ENCODE assay signal across 9 cellular contexts in genomic region chr11:45182902-45183301, GRCh38. TPM values are rescaled to one million over a fixed set of nuclear protein-coding genes. Genes with fewer than 3 reads are reported as not detected.
DNase-seq lines count a peak whose midpoint lies in the region; ATAC-seq and TF ChIP-seq lines count a peak whose summit lies in the region.
"Had no signal": no experiment of that assay in that cellular context is flagged by ENCODE, and none has a peak within 500 bp of the region (broad histone marks: within the 10 kb centered on the region; RNA-seq: fewer than 3 reads in every experiment).

No MANE protein-coding gene starts in this region.

- peaks cover 10% of the 10 kb centered on the region for H3K4me1 Mint-ChIP-seq in WTC11

- CTCF ChIA-PET in WTC11 (lab: Charles Lee): interaction anchor here (0.6 to 5.2 kb wide), 23 partner anchors 10 to 256 kb away, joined by 3 to 39 read pairs (median 4); no protein-coding TSS in a partner anchor

- POLR2A ChIA-PET in WTC11 (lab: Charles Lee): no interaction called here

- no peak overlapping the region; the same call in 1 of the 2 replicates for H3K27ac Mint-ChIP-seq in WTC11
- H3K27ac Mint-ChIP-seq: activated naive CD4-positive, alpha-beta T cell treated with anti-CD3 and anti-CD28 coated beads for 36 hours had no signal

- DNase-seq in AG08396 (ENCODE audit: low spot score): peak; percentile 66
- DNase-seq in WTC11 (ENCODE audit: low spot score): peak; percentile 47
- DNase-seq in left lobe of liver (ENCODE audit: low spot score): no peak
- no peak for DNase-seq in activated CD8-positive, alpha-beta memory T cell treated with anti-CD3 and anti-CD28 coated beads, Interleukin-2, amount 50 U/mL, for 4 hours
- DNase-seq in DMS153 (lab: John Stamatoyannopoulos, UW): no peak
- DNase-seq: activated naive CD4-positive, alpha-beta T cell treated with anti-CD3 and anti-CD28 coated beads for 36 hours had no signal

- H3K27me3 Mint-ChIP-seq in WTC11 (ENCODE audit: low read depth): peaks cover 9% of the 10 kb centered on the region; the same call in 1 of the 2 replicates

- no peaks in the 10 kb centered on the region for H3K9me3 Mint-ChIP-seq in WTC11
- H3K9me3 Mint-ChIP-seq: activated naive CD4-positive, alpha-beta T cell treated with anti-CD3 and anti-CD28 coated beads for 36 hours had no signal

- H3K4me3 ChIP-seq in GM12875 (ENCODE audit: low read depth, low read length): no peak overlapping the region

- peak; percentile 49; the same call in 1 of the 2 replicates for TF ChIP-seq CTCF in GM12875 (IDR thresholded peaks at IDR 0.05; ENCODE audit: borderline replicate concordance, insufficient read depth, low read depth, low read length)
- TF ChIP-seq CTCF in WTC11 (IDR thresholded peaks at IDR 0.05): peak; percentile 63

- H3K36me3 Mint-ChIP-seq in WTC11: no peaks in the 10 kb centered on the region

- no peak overlapping the region for H3K4me3 Mint-ChIP-seq in WTC11
- H3K4me3 Mint-ChIP-seq: activated naive CD4-positive, alpha-beta T cell treated with anti-CD3 and anti-CD28 coated beads for 36 hours had no signal

- ATAC-seq in WTC11: no peak
- ATAC-seq in left lobe of liver: peak; percentile 35
- ATAC-seq in GM18517 (IDR thresholded peaks at IDR 0.05; ENCODE audit: unreplicated experiment): no peak
- no peak for ATAC-seq in GM21526 (IDR thresholded peaks at IDR 0.05; ENCODE audit: low FRiP score, unreplicated experiment)

TF ChIP-seq in WTC11, 78 proteins besides CTCF, POLR2A, EP300 and RAD21:
- TF ChIP-seq MYBL2 (CRISPR knock-in tag; IDR thresholded peaks at IDR 0.05) (no peak), ZNF396 (CRISPR knock-in tag; IDR thresholded peaks at IDR 0.05; ENCODE audit: borderline replicate concordance) (no peak), PRDM15 (CRISPR knock-in tag; IDR thresholded peaks at IDR 0.05) (no peak), HMGA2 (CRISPR knock-in tag; IDR thresholded peaks at IDR 0.05) (no peak), ZNF671 (CRISPR knock-in tag; IDR thresholded peaks at IDR 0.05) (no peak), ZNF281 (CRISPR knock-in tag; IDR thresholded peaks at IDR 0.05) (no peak), USF1 (CRISPR knock-in tag; IDR thresholded peaks at IDR 0.05) (no peak), MAX (CRISPR knock-in tag; IDR thresholded peaks at IDR 0.05) (no peak), ZBTB43 (CRISPR knock-in tag; IDR thresholded peaks at IDR 0.05) (no peak)

RNA-seq across cellular contexts. Expression of gene PRDM11, which starts 36.5 kb away (rescaled TPM):
- total RNA-seq in WTC11 (2021) (8.3 to 12.4 TPM (median 11.2 TPM) in 3 replicates), left lobe of liver (3.5 TPM)

Comparison
In these comparisons a context has a peak if more than half of its experiments do, and no peak if none do; other contexts are left out.
1. DNase-seq: peak in AG08396 (single experiment) and WTC11 (single experiment); none in left lobe of liver (single experiment), activated CD8-positive, alpha-beta memory T cell treated with anti-CD3 and anti-CD28 coated beads, Interleukin-2, amount 50 U/mL, for 4 hours (single experiment) and DMS153 (single experiment).